8 cellular contexts compared by ENCODE assay signal in the genomic region with DNA sequence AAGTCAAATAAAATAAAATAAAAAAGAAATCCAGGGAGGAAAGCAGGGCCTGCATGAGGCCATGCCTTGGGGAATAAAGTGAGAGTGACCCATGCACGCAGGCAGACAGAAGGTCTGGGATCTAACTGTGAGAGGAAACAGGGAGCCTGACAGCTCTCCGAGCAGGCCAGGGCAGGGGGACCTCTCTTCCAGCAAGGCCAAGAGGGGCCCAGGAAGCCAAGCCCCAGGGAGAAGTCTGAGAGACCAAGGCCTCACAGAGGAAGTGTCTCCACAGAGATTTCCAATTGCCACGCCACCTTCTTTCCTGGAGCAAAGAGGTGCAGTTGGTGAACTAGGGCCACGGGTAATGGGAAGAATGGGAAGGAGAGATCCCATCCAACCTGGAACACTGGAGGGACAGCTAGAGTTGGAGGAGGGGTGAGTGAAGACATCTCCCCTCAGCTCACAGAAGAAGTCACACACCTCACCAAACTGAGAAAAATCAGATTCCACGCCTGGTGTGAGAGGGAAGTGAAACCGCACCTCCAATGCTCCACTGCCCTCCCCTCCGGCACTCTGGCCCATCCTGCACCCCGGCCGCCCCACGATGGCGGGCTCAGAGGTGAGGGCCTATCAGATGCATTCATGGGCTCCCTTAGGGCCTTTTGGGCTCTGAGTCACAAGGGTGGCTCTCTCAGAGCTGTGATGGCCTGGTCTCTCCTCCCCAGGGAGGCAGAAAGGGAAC. TPM values are rescaled to one million over a fixed set of nuclear protein-coding genes. Genes with fewer than 3 reads are reported as not detected.
DNase-seq lines count a peak whose midpoint lies in the region; ATAC-seq and TF ChIP-seq lines count a peak whose summit lies in the region.

No MANE protein-coding gene starts in this region.

- DNase-seq in activated CD8-positive, alpha-beta memory T cell treated with anti-CD3 and anti-CD28 coated beads, Interleukin-2, amount 10 ng/mL, durations not matched to agents 7 days and 5 days = no peak
- no peak for DNase-seq in activated CD8-positive, alpha-beta memory T cell treated with anti-CD3 and anti-CD28 coated beads, Interleukin-2, amount 50 U/mL, for 48 hours
- DNase-seq in SIG-M5 treated with dmso at 0.1 percent for 504 hours (lab: John Stamatoyannopoulos, UW; ENCODE audit: unreplicated experiment) (no peak), caudate nucleus (lab: John Stamatoyannopoulos, UW) (no peak), neural progenitor cell (ENCODE audit: low spot score) (no peak)

- peak overlapping the region; percentile 69 for H3K27ac ChIP-seq in OCI-LY1 (ENCODE audit: low read depth, low read length, poor library complexity, severe bottlenecking)
- no peak overlapping the region for H3K27ac ChIP-seq in caudate nucleus (ENCODE audit: low read depth, low read length)
- no peak overlapping the region for H3K27ac ChIP-seq in neural progenitor cell

- H4K20me1 ChIP-seq in OCI-LY1 (ENCODE audit: insufficient read depth, low read length) (no peaks in the 10 kb centered on the region), neural progenitor cell (ENCODE audit: low read depth) (no peaks in the 10 kb centered on the region)

- H3K79me2 ChIP-seq in OCI-LY1 (ENCODE audit: insufficient read depth, low read length) = no peaks in the 10 kb centered on the region
- H3K79me2 ChIP-seq in neural progenitor cell (ENCODE audit: low read depth) = no peaks in the 10 kb centered on the region

- ATAC-seq in activated CD8-positive, alpha-beta memory T cell treated with anti-CD3 and anti-CD28 coated beads, Interleukin-2, amount 10 ng/mL, durations not matched to agents 7 days and 5 days = no peak
- peak; percentile 57 for ATAC-seq in HG02763 (IDR thresholded peaks at IDR 0.05; ENCODE audit: unreplicated experiment)
- peak; percentile 97 for ATAC-seq in stimulated activated memory B cell treated with anti-CD40 and anti-IgM and Interleukin-4, amounts not matched to agents 10 μg/mL and 1 μg/mL and 100 μg/mL, for 72 hours

- no peak overlapping the region for H3K4me3 Mint-ChIP-seq in activated CD8-positive, alpha-beta memory T cell treated with anti-CD3 and anti-CD28 coated beads, Interleukin-2, amount 10 ng/mL, durations not matched to agents 7 days and 5 days
- H3K4me3 Mint-ChIP-seq in stimulated activated memory B cell treated with anti-CD40 and anti-IgM and Interleukin-4, amounts not matched to agents 10 μg/mL and 1 μg/mL and 100 μg/mL, for 72 hours = peak overlapping the region; percentile 65
- no peak overlapping the region for H3K4me3 Mint-ChIP-seq in neural progenitor cell

- H3K4me3 ChIP-seq in OCI-LY1 (ENCODE audit: low read depth, low read length, poor library complexity, severe bottlenecking) = no peak overlapping the region
- H3K4me3 ChIP-seq in neural progenitor cell = no peak overlapping the region

- peak overlapping the region; percentile 22; the same call in 1 of the 2 replicates for H3K4me2 ChIP-seq in OCI-LY1 (ENCODE audit: low read length)
- no peak overlapping the region for H3K4me2 ChIP-seq in neural progenitor cell

- H3K4me1 Mint-ChIP-seq in activated CD8-positive, alpha-beta memory T cell treated with anti-CD3 and anti-CD28 coated beads, Interleukin-2, amount 10 ng/mL, durations not matched to agents 7 days and 5 days = peaks cover 84% of the 10 kb centered on the region
- peaks cover 91% of the 10 kb centered on the region for H3K4me1 Mint-ChIP-seq in stimulated activated memory B cell treated with anti-CD40 and anti-IgM and Interleukin-4, amounts not matched to agents 10 μg/mL and 1 μg/mL and 100 μg/mL, for 72 hours
- no peaks in the 10 kb centered on the region for H3K4me1 Mint-ChIP-seq in neural progenitor cell

- H3K27me3 Mint-ChIP-seq in activated CD8-positive, alpha-beta memory T cell treated with anti-CD3 and anti-CD28 coated beads, Interleukin-2, amount 10 ng/mL, durations not matched to agents 7 days and 5 days = no peaks in the 10 kb centered on the region
- no peaks in the 10 kb centered on the region for H3K27me3 Mint-ChIP-seq in stimulated activated memory B cell treated with anti-CD40 and anti-IgM and Interleukin-4, amounts not matched to agents 10 μg/mL and 1 μg/mL and 100 μg/mL, for 72 hours
- H3K27me3 Mint-ChIP-seq in neural progenitor cell (ENCODE audit: insufficient read depth, low read depth) = peaks cover 2% of the 10 kb centered on the region

- no peaks in the 10 kb centered on the region for H3K9me2 ChIP-seq in OCI-LY1 (ENCODE audit: low read depth, low read length)

- no peak overlapping the region for H3K9ac ChIP-seq in OCI-LY1 (ENCODE audit: low read length)
- H3K9ac ChIP-seq in neural progenitor cell = no peak overlapping the region

- peak overlapping the region; percentile 53 for H3K27ac Mint-ChIP-seq in activated CD8-positive, alpha-beta memory T cell treated with anti-CD3 and anti-CD28 coated beads, Interleukin-2, amount 10 ng/mL, durations not matched to agents 7 days and 5 days
- H3K27ac Mint-ChIP-seq in stimulated activated memory B cell treated with anti-CD40 and anti-IgM and Interleukin-4, amounts not matched to agents 10 μg/mL and 1 μg/mL and 100 μg/mL, for 72 hours = peak overlapping the region; percentile 88
- H3K27ac Mint-ChIP-seq in neural progenitor cell = no peak overlapping the region

- H3K9me3 ChIP-seq in OCI-LY1 (ENCODE audit: low read length) = no peaks in the 10 kb centered on the region; the same call in 1 of the 2 replicates
- no peaks in the 10 kb centered on the region for H3K9me3 ChIP-seq in neural progenitor cell (ENCODE audit: low read depth)

- H3K27me3 ChIP-seq in OCI-LY1 (ENCODE audit: insufficient read depth, low read length) = no peaks in the 10 kb centered on the region
- no peaks in the 10 kb centered on the region for H3K27me3 ChIP-seq in neural progenitor cell

- TF ChIP-seq CTCF in OCI-LY1 (IDR thresholded peaks at IDR 0.05; ENCODE audit: low read length) (no peak), neural progenitor cell (IDR thresholded peaks at IDR 0.05) (no peak)

- H3K4me1 ChIP-seq in OCI-LY1 (ENCODE audit: insufficient read depth, low read length, severe bottlenecking) (peaks cover 53% of the 10 kb centered on the region), neural progenitor cell (no peaks in the 10 kb centered on the region)

- H2AFZ ChIP-seq in OCI-LY1 (ENCODE audit: low read length) (no peak overlapping the region), neural progenitor cell (replicated peaks) (no peak overlapping the region)

- H3K36me3 Mint-ChIP-seq in activated CD8-positive, alpha-beta memory T cell treated with anti-CD3 and anti-CD28 coated beads, Interleukin-2, amount 10 ng/mL, durations not matched to agents 7 days and 5 days = peaks cover 34% of the 10 kb centered on the region
- H3K36me3 Mint-ChIP-seq in stimulated activated memory B cell treated with anti-CD40 and anti-IgM and Interleukin-4, amounts not matched to agents 10 μg/mL and 1 μg/mL and 100 μg/mL, for 72 hours = peaks cover 7% of the 10 kb centered on the region
- H3K36me3 Mint-ChIP-seq in neural progenitor cell = no peaks in the 10 kb centered on the region

- CTCF ChIA-PET in activated CD8-positive, alpha-beta memory T cell treated with anti-CD3 and anti-CD28 coated beads, Interleukin-2, amount 10 ng/mL, durations not matched to agents 7 days and 5 days (lab: Charles Lee) = interaction anchor here (1.3 to 1.9 kb wide), 2 partner anchors 15 to 16 kb away, joined by 3 to 7 read pairs; no protein-coding TSS in a partner anchor

- H3K36me3 ChIP-seq in OCI-LY1 (ENCODE audit: insufficient read depth, low read length) (no peaks in the 10 kb centered on the region), neural progenitor cell (no peaks in the 10 kb centered on the region)

- H3K9me3 Mint-ChIP-seq in activated CD8-positive, alpha-beta memory T cell treated with anti-CD3 and anti-CD28 coated beads, Interleukin-2, amount 10 ng/mL, durations not matched to agents 7 days and 5 days (ENCODE audit: low read depth) = no peaks in the 10 kb centered on the region
- H3K9me3 Mint-ChIP-seq in stimulated activated memory B cell treated with anti-CD40 and anti-IgM and Interleukin-4, amounts not matched to agents 10 μg/mL and 1 μg/mL and 100 μg/mL, for 72 hours = no peaks in the 10 kb centered on the region
- H3K9me3 Mint-ChIP-seq in neural progenitor cell = no peaks in the 10 kb centered on the region

- H3F3A ChIP-seq in OCI-LY1 (ENCODE audit: insufficient read depth, low read length) = no peaks in the 10 kb centered on the region
- H3F3A ChIP-seq in neural progenitor cell (ENCODE audit: low read depth) = no peaks in the 10 kb centered on the region

RNA-seq across cellular contexts. Expression of a gene that starts 25.1 kb away (rescaled TPM):
- total RNA-seq in activated CD8-positive, alpha-beta memory T cell treated with anti-CD3 and anti-CD28 coated beads, Interleukin-2, amount 10 ng/mL, durations not matched to agents 7 days and 5 days = 10 to 100 TPM; 50.9 to 53.2 TPM
- total RNA-seq in neural progenitor cell (ENCODE audit: low replicate concordance) = 38.0 and 43.8 TPM in 2 replicates
